In the genomic region with DNA sequence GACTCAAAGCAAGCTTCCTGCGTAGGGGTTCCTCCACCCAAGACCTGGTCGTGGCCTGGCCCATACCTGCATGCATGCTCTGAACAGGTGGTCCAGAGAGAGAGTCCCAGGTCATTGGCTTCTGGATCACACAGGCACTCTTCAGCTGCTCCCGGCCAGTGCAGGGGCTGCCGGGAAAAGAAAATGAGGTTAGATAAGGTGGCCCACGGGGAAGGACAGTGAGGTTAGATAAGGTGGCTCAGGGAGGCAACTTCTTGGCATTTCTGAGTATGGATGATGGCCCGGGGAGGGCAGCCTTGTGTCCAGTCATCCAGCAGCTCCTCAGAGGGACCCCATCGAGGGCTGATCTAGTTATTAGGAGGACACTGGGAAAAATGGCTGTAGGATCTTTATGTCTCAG, we compare ENCODE assay signal across 27 cellular contexts.
"Had no signal": no experiment of that assay in that cellular context is flagged by ENCODE, and none has a peak within 500 bp of the region (broad histone marks: within the 10 kb centered on the region; RNA-seq: fewer than 3 reads in every experiment).

No MANE protein-coding gene starts in this region.

- H2AFZ ChIP-seq: neural progenitor cell, parathyroid adenoma had no signal

- ATAC-seq: left colon; left lung; natural killer cell; psoas muscle; sciatic nerve; stimulated activated naive B cell treated with anti-CD40 and anti-IgM and Interleukin-4, amounts not matched to agents 10 μg/mL and 1 μg/mL and 100 μg/mL, for 72 hours; stimulated activated naive CD8-positive, alpha-beta T cell treated with anti-CD3 and anti-CD28 coated beads, Interleukin-15, Interleukin-2, amounts not matched to agents 100 U/mL and 50 U/mL, for 24 hours had no signal

- H3K4me3 ChIP-seq: left lung, lung, neural progenitor cell, psoas muscle, skin epidermis, stomach, testis, thyroid gland, transverse colon, upper lobe of left lung, vagina had no signal

- H3K4me2 ChIP-seq: neural progenitor cell had no signal

- H3K4me1 ChIP-seq: left lung, parathyroid adenoma, psoas muscle, stomach, testis, thyroid gland, transverse colon, upper lobe of left lung, vagina had no signal

- DNase-seq: hippocampal formation; left colon; mesendoderm; naive B cell; natural killer cell; nephron progenitor cell; occipital lobe; psoas muscle; stimulated activated CD4-positive, alpha-beta T cell treated with anti-CD3 and anti-CD28 coated beads, Interleukin-12 subunit alpha, Interleukin-12 subunit beta, amount 100 ng/mL, for 4 hours; stimulated activated CD4-positive, alpha-beta T cell treated with anti-CD3 and anti-CD28 coated beads, Interleukin-15, amount 100 ng/mL, for 24 hours; stimulated activated CD4-positive, alpha-beta T cell treated with anti-CD3 and anti-CD28 coated beads, Interleukin-2, amount 100 ng/mL, for 24 hours; stimulated activated CD4-positive, alpha-beta T cell treated with anti-CD3 and anti-CD28 coated beads, Interleukin-4, amount 100 ng/mL, for 1 hour; stimulated activated naive B cell treated with anti-CD40 and anti-IgM and Interleukin-4, amounts not matched to agents 10 μg/mL and 1 μg/mL and 100 μg/mL, for 72 hours; stimulated activated naive CD8-positive, alpha-beta T cell treated with anti-CD3 and anti-CD28 coated beads, Interleukin-15, Interleukin-2, amounts not matched to agents 100 U/mL and 50 U/mL, for 24 hours; stomach; testis; thyroid gland; transverse colon; upper lobe of left lung had no signal

- H3K36me3 ChIP-seq: left lung, neural progenitor cell, neutrophil, stomach, thyroid gland, transverse colon, upper lobe of left lung, vagina had no signal

- H3K79me2 ChIP-seq: parathyroid adenoma had no signal

- H3K27ac ChIP-seq: left lung, neural progenitor cell, neutrophil, parathyroid adenoma, psoas muscle, skin epidermis, stomach, testis, thyroid gland, transverse colon, upper lobe of left lung, vagina had no signal

- H3K9me3 ChIP-seq: left lung, neutrophil, psoas muscle, stomach, testis, thyroid gland, transverse colon, upper lobe of left lung, vagina had no signal

- H3K27me3 ChIP-seq: neural progenitor cell, neutrophil, stomach, testis, thyroid gland, transverse colon, upper lobe of left lung, vagina had no signal
